In genomic region chr15:42056934-42057743, GRCh38 we compare ENCODE assay signal across 8 cellular contexts. TPM values are rescaled to one million over a fixed set of nuclear protein-coding genes. Genes with fewer than 3 reads are reported as not detected.
DNase-seq lines count a peak whose midpoint lies in the region; ATAC-seq and TF ChIP-seq lines count a peak whose summit lies in the region.

No MANE protein-coding gene starts in this region.

- H3K27ac Mint-ChIP-seq in Calu3 (ENCODE audit: unreplicated experiment) (peak overlapping the region; percentile 58), nephron (no peak overlapping the region)
- no peak overlapping the region for H3K27ac Mint-ChIP-seq in activated T-helper 1 cell treated with anti-CD3 and anti-CD28 coated beads, Interleukin-12 subunit alpha, Interleukin-12 subunit beta, Interleukin-2, Interleukin-4 antibody, amounts not matched to agents 30 ng/mL and 10 ng/mL and 1 ng/mL, durations not matched to agents 14 hours and 24 hours and 36 hours

- H3K27me3 Mint-ChIP-seq in Calu3 (ENCODE audit: unreplicated experiment): no peaks in the 10 kb centered on the region
- peaks cover 40% of the 10 kb centered on the region for H3K27me3 Mint-ChIP-seq in activated T-helper 1 cell treated with anti-CD3 and anti-CD28 coated beads, Interleukin-12 subunit alpha, Interleukin-12 subunit beta, Interleukin-2, Interleukin-4 antibody, amounts not matched to agents 30 ng/mL and 10 ng/mL and 1 ng/mL, durations not matched to agents 14 hours and 24 hours and 36 hours (ENCODE audit: insufficient read depth)
- H3K27me3 Mint-ChIP-seq in nephron (ENCODE audit: low read depth): peaks cover 36% of the 10 kb centered on the region

- BruUV-seq in Calu3 (replicated peaks; lab: Mats Ljungman, UMichigan): TSS peak; percentile 91

- no peak overlapping the region for H3K27ac ChIP-seq in HUES48 (ENCODE audit: low read depth, low read length)

- H3K36me3 Mint-ChIP-seq in Calu3 (ENCODE audit: insufficient read depth, unreplicated experiment): peaks cover 7% of the 10 kb centered on the region
- no peaks in the 10 kb centered on the region for H3K36me3 Mint-ChIP-seq in activated T-helper 1 cell treated with anti-CD3 and anti-CD28 coated beads, Interleukin-12 subunit alpha, Interleukin-12 subunit beta, Interleukin-2, Interleukin-4 antibody, amounts not matched to agents 30 ng/mL and 10 ng/mL and 1 ng/mL, durations not matched to agents 14 hours and 24 hours and 36 hours (ENCODE audit: low read depth)
- H3K36me3 Mint-ChIP-seq in nephron (ENCODE audit: low read depth): no peaks in the 10 kb centered on the region

- H3K4me3 Mint-ChIP-seq in Calu3 (ENCODE audit: low read depth, unreplicated experiment) (peak overlapping the region; percentile 45), nephron (peak overlapping the region; percentile 29 to 45 (median 31))
- peak overlapping the region; percentile 61 for H3K4me3 Mint-ChIP-seq in activated T-helper 1 cell treated with anti-CD3 and anti-CD28 coated beads, Interleukin-12 subunit alpha, Interleukin-12 subunit beta, Interleukin-2, Interleukin-4 antibody, amounts not matched to agents 30 ng/mL and 10 ng/mL and 1 ng/mL, durations not matched to agents 14 hours and 24 hours and 36 hours

- H3K9me3 Mint-ChIP-seq in Calu3 (ENCODE audit: low read depth, unreplicated experiment) (no peaks in the 10 kb centered on the region), nephron (no peaks in the 10 kb centered on the region)
- no peaks in the 10 kb centered on the region for H3K9me3 Mint-ChIP-seq in activated T-helper 1 cell treated with anti-CD3 and anti-CD28 coated beads, Interleukin-12 subunit alpha, Interleukin-12 subunit beta, Interleukin-2, Interleukin-4 antibody, amounts not matched to agents 30 ng/mL and 10 ng/mL and 1 ng/mL, durations not matched to agents 14 hours and 24 hours and 36 hours

- H3K9ac ChIP-seq in HUES48 (ENCODE audit: low read depth, low read length): no peak overlapping the region

- H3K36me3 ChIP-seq in HUES48 (ENCODE audit: control insufficient read depth, insufficient read depth, low read length): no peaks in the 10 kb centered on the region

- peak overlapping the region; percentile 53 for H3K4me3 ChIP-seq in HUES48 (ENCODE audit: low read depth, low read length)
- H3K4me3 ChIP-seq in foreskin fibroblast (ENCODE audit: low read depth in 1 of 2, low read length in 2 of 2): peak overlapping the region in 1 of 2 donors; percentile 34

- no peaks in the 10 kb centered on the region for H3K27me3 ChIP-seq in HUES48 (ENCODE audit: control insufficient read depth, insufficient read depth, low read length)

- H3K4me1 Mint-ChIP-seq in Calu3 (ENCODE audit: low read depth, unreplicated experiment) (no peaks in the 10 kb centered on the region), nephron (no peaks in the 10 kb centered on the region)
- peaks cover 10% of the 10 kb centered on the region for H3K4me1 Mint-ChIP-seq in activated T-helper 1 cell treated with anti-CD3 and anti-CD28 coated beads, Interleukin-12 subunit alpha, Interleukin-12 subunit beta, Interleukin-2, Interleukin-4 antibody, amounts not matched to agents 30 ng/mL and 10 ng/mL and 1 ng/mL, durations not matched to agents 14 hours and 24 hours and 36 hours (ENCODE audit: low read depth)

- H3K4me1 ChIP-seq in HUES48 (ENCODE audit: control insufficient read depth, insufficient read depth, low read length): peaks cover 5% of the 10 kb centered on the region; the same call in 1 of the 2 replicates

- DNase-seq in Calu3: peak; percentile 80
- DNase-seq in activated T-helper 1 cell treated with anti-CD3 and anti-CD28 coated beads, Interleukin-12 subunit alpha, Interleukin-12 subunit beta, Interleukin-2, Interleukin-4 antibody, amounts not matched to agents 30 ng/mL and 10 ng/mL and 1 ng/mL, durations not matched to agents 14 hours and 24 hours and 36 hours (ENCODE audit: low spot score): peak; percentile 33
- DNase-seq in foreskin fibroblast: peak; percentile 50 to 75
- DNase-seq in superior temporal gyrus (ENCODE audit: extremely low spot score): peak; percentile 73

- intact Hi-C loops in Calu3 (cut with micrococcal nuclease; ENCODE audit: unreplicated experiment): no loop called here
- intact Hi-C loops in activated T-helper 1 cell treated with anti-CD3 and anti-CD28 coated beads, Interleukin-12 subunit alpha, Interleukin-12 subunit beta, Interleukin-2, Interleukin-4 antibody, amounts not matched to agents 30 ng/mL and 10 ng/mL and 1 ng/mL, durations not matched to agents 14 hours and 24 hours and 36 hours (cut with micrococcal nuclease): no loop called here

- H3K9me3 ChIP-seq in HUES48 (ENCODE audit: control insufficient read depth, insufficient read depth, low read length): no peaks in the 10 kb centered on the region

- ATAC-seq in HG02870 (IDR thresholded peaks at IDR 0.05; ENCODE audit: unreplicated experiment): no peak

- CTCF ChIA-PET in Calu3 (lab: Charles Lee): interaction anchor here (0.6 to 1.3 kb wide), 7 partner anchors 17 to 284 kb away, joined by 3 to 9 read pairs (median 3); no protein-coding TSS in a partner anchor

- TF ChIP-seq CTCF in Calu3 (IDR thresholded peaks at IDR 0.05; ENCODE audit: unreplicated experiment): peak; percentile 32
- peak; percentile 55 for TF ChIP-seq CTCF in foreskin fibroblast (IDR thresholded peaks at IDR 0.05; ENCODE audit: low read depth, low read length)
- TF ChIP-seq CTCF in nephron (IDR thresholded peaks at IDR 0.05; ENCODE audit: unreplicated experiment in 3 of 3): peak; percentile 71 to 73 (median 73)

TF ChIP-seq in PFSK-1, 5 proteins besides CTCF, POLR2A, EP300 and RAD21:
- TF ChIP-seq REST (IDR thresholded peaks at IDR 0.05; ENCODE audit: insufficient read depth in 1 of 2, low read depth in 2 of 2, low read length in 2 of 2) (no peak), SIN3A (IDR thresholded peaks at IDR 0.05; ENCODE audit: borderline replicate concordance, insufficient read depth, low read length) (no peak), FOXP2 (optimal IDR thresholded peaks at IDR 0.05; ENCODE audit: borderline replicate concordance, extremely low read depth, extremely low read length, insufficient read depth) (peak; percentile 83), POLR2AphosphoS5 (IDR thresholded peaks at IDR 0.05; ENCODE audit: low read depth, low read length) (no peak)

RNA-seq across cellular contexts. Expression of gene PLA2G4E, which starts 36.3 kb away (rescaled TPM):
- 0.09 TPM in 1 of 2 replicates, not detected in the other for total RNA-seq in Calu3 (2022)
- not detected for polyA plus RNA-seq in PFSK-1 (2012; ENCODE audit: insufficient read length, low read depth)
- total RNA-seq in activated T-helper 1 cell treated with anti-CD3 and anti-CD28 coated beads, Interleukin-12 subunit alpha, Interleukin-12 subunit beta, Interleukin-2, Interleukin-4 antibody, amounts not matched to agents 30 ng/mL and 10 ng/mL and 1 ng/mL, durations not matched to agents 14 hours and 24 hours and 36 hours: not detected in 2 replicates

RNA-seq across cellular contexts. Expression of gene PLA2G4D, which starts 37.2 kb away (rescaled TPM):
- total RNA-seq in Calu3 (2022): not detected in 2 replicates
- not detected for polyA plus RNA-seq in PFSK-1 (2012; ENCODE audit: insufficient read length, low read depth)
- total RNA-seq in activated T-helper 1 cell treated with anti-CD3 and anti-CD28 coated beads, Interleukin-12 subunit alpha, Interleukin-12 subunit beta, Interleukin-2, Interleukin-4 antibody, amounts not matched to agents 30 ng/mL and 10 ng/mL and 1 ng/mL, durations not matched to agents 14 hours and 24 hours and 36 hours: not detected in 2 replicates
